17 cellular contexts compared by ENCODE assay signal in genomic region chr3:190059242-190059590, GRCh38.
A peak's percentile ranks its signal among the peaks of the same experiment; 100 is the strongest.
DNase-seq lines count a peak whose midpoint lies in the region; ATAC-seq and TF ChIP-seq lines count a peak whose summit lies in the region.
"Had no signal": no experiment of that assay in that cellular context is flagged by ENCODE, and none has a peak within 500 bp of the region (broad histone marks: within the 10 kb centered on the region; RNA-seq: fewer than 3 reads in every experiment).

No MANE protein-coding gene starts in this region.

- H3K4me1 Mint-ChIP-seq in brain (peaks cover 55% of the 10 kb centered on the region), Caco-2 (ENCODE audit: low read depth, unreplicated experiment) (peaks cover 9% of the 10 kb centered on the region)

- H3K27me3 ChIP-seq in Caco-2 (replicated peaks; ENCODE audit: control insufficient read depth, insufficient read depth, low read length), result no peaks in the 10 kb centered on the region
- H3K27me3 ChIP-seq: BLaER1 treated with 17β-estradiol and CSF1 and Interleukin-3, amounts not matched to agents 10 nM and 100 nM had no signal

- H3K4me3 Mint-ChIP-seq in brain (peak overlapping the region in 1 of 5 experiments; percentile 23), Caco-2 (ENCODE audit: unreplicated experiment) (no peak overlapping the region)
- H3K4me3 Mint-ChIP-seq: activated T-helper 1 cell treated with anti-CD3 and anti-CD28 coated beads, Interleukin-12 subunit alpha, Interleukin-12 subunit beta, Interleukin-2, Interleukin-4 antibody, amounts not matched to agents 30 ng/mL and 10 ng/mL and 1 ng/mL, durations not matched to agents 14 hours and 24 hours and 36 hours had no signal

- no peaks in the 10 kb centered on the region; the same call in 1 of the 2 replicates for H3K36me3 ChIP-seq in Caco-2 (ENCODE audit: control insufficient read depth, insufficient read depth, low read length)
- H3K36me3 ChIP-seq: BLaER1 treated with 17β-estradiol and CSF1 and Interleukin-3, amounts not matched to agents 10 nM and 100 nM had no signal

- H3K36me3 Mint-ChIP-seq in brain, result no peaks in the 10 kb centered on the region
- no peaks in the 10 kb centered on the region for H3K36me3 Mint-ChIP-seq in Caco-2 (ENCODE audit: insufficient read depth, unreplicated experiment)

- intact Hi-C loops in sciatic nerve (cut with DNase I) (no loop called here), Caco-2 (cut with micrococcal nuclease; ENCODE audit: unreplicated experiment) (no loop called here)

- POLR2A ChIA-PET in Caco-2 (lab: Charles Lee), result no interaction called here

- peaks cover 0 to 4% (median 0%) of the 10 kb centered on the region in 5 experiments for H3K9me3 Mint-ChIP-seq in brain
- no peaks in the 10 kb centered on the region for H3K9me3 Mint-ChIP-seq in Caco-2 (ENCODE audit: unreplicated experiment)
- H3K9me3 Mint-ChIP-seq: activated T-helper 1 cell treated with anti-CD3 and anti-CD28 coated beads, Interleukin-12 subunit alpha, Interleukin-12 subunit beta, Interleukin-2, Interleukin-4 antibody, amounts not matched to agents 30 ng/mL and 10 ng/mL and 1 ng/mL, durations not matched to agents 14 hours and 24 hours and 36 hours had no signal

- H3K4me1 ChIP-seq in Caco-2, result peaks cover 8% of the 10 kb centered on the region
- H3K4me1 ChIP-seq: BLaER1 treated with 17β-estradiol and CSF1 and Interleukin-3, amounts not matched to agents 10 nM and 100 nM; psoas muscle had no signal

- no TSS peak for BruUV-seq in Caco-2 (replicated peaks; lab: Mats Ljungman, UMichigan)

- TF ChIP-seq CTCF in brain (conservative IDR thresholded peaks at IDR 0.05) (no peak), Caco-2 (IDR thresholded peaks at IDR 0.05; ENCODE audit: insufficient read depth in 1 of 2, low read depth in 1 of 2, low read length in 1 of 2, severe bottlenecking in 1 of 2, unreplicated experiment in 1 of 2) (no peak)

- no peaks in the 10 kb centered on the region for H3K27me3 Mint-ChIP-seq in brain
- H3K27me3 Mint-ChIP-seq in Caco-2 (ENCODE audit: insufficient read depth, unreplicated experiment), result no peaks in the 10 kb centered on the region

- DNase-seq in HCEC 1CT (peak; percentile 33), iris pigment epithelial cell (ENCODE audit: low read depth) (peak; percentile 78), sciatic nerve (ENCODE audit: low spot score) (no peak), hippocampal formation (lab: John Stamatoyannopoulos, UW) (no peak), Caco-2 (no peak), NCI-H2171 treated with DMSO at 0.1 percent for 48 hours (lab: John Stamatoyannopoulos, UW) (no peak)
- DNase-seq: activated CD4-positive, alpha-beta T cell treated with anti-CD3 and anti-CD28 coated beads, Interleukin-2, amount 50 U/mL, for 1 hour; Kasumi-1; mesendoderm; NCI-H187; NCI-H748 treated with DMSO at 0.1 percent for 48 hours; psoas muscle; stimulated activated CD4-positive, alpha-beta T cell treated with anti-CD3 and anti-CD28 coated beads, Interleukin-4, amount 100 ng/mL, for 1 hour had no signal

- H3K9me3 ChIP-seq in Caco-2, result no peaks in the 10 kb centered on the region; the same call in 1 of the 2 replicates
- H3K9me3 ChIP-seq: BLaER1 treated with 17β-estradiol and CSF1 and Interleukin-3, amounts not matched to agents 10 nM and 100 nM; psoas muscle had no signal

- ATAC-seq in sciatic nerve (peak; percentile 48), GM18511 (IDR thresholded peaks at IDR 0.05; ENCODE audit: unreplicated experiment) (no peak)
- ATAC-seq: psoas muscle had no signal

- H3K27ac Mint-ChIP-seq in brain (peak overlapping the region; percentile 22 to 88 (median 64)), Caco-2 (ENCODE audit: unreplicated experiment) (no peak overlapping the region)
- H3K27ac Mint-ChIP-seq: activated T-helper 1 cell treated with anti-CD3 and anti-CD28 coated beads, Interleukin-12 subunit alpha, Interleukin-12 subunit beta, Interleukin-2, Interleukin-4 antibody, amounts not matched to agents 30 ng/mL and 10 ng/mL and 1 ng/mL, durations not matched to agents 14 hours and 24 hours and 36 hours had no signal

- no peak overlapping the region for H3K4me3 ChIP-seq in Caco-2 (ENCODE audit: low read depth, low read length)
- H3K4me3 ChIP-seq: BLaER1 treated with 17β-estradiol and CSF1 and Interleukin-3, amounts not matched to agents 10 nM and 100 nM; psoas muscle had no signal

- CTCF ChIA-PET in Caco-2 (lab: Charles Lee), result interaction anchor here (0.6 kb wide), 1 partner anchor 144 kb away, joined by 3 read pairs; no protein-coding TSS in a partner anchor

Comparison
In these comparisons a context has a peak if more than half of its experiments do, and no peak if none do; other contexts are left out.
1. DNase-seq: peak in HCEC 1CT (single experiment) and iris pigment epithelial cell (single experiment); none in sciatic nerve (single experiment), hippocampal formation (0 of 2), Caco-2 (0 of 2) and NCI-H2171 treated with DMSO at 0.1 percent for 48 hours (single experiment).